12 cellular contexts compared by ENCODE assay signal in genomic region chr19:4301590-4302237, GRCh38. TPM values are rescaled to one million over a fixed set of nuclear protein-coding genes. Genes with fewer than 3 reads are reported as not detected.
DNase-seq lines count a peak whose midpoint lies in the region; ATAC-seq and TF ChIP-seq lines count a peak whose summit lies in the region.
"Had no signal": no experiment of that assay in that cellular context is flagged by ENCODE, and none has a peak within 500 bp of the region (broad histone marks: within the 10 kb centered on the region; RNA-seq: fewer than 3 reads in every experiment).

No MANE protein-coding gene starts in this region.

- H3K4me3 Mint-ChIP-seq in activated T-helper 1 cell treated with anti-CD3 and anti-CD28 coated beads, Interleukin-12 subunit alpha, Interleukin-12 subunit beta, Interleukin-2, Interleukin-4 antibody, amounts not matched to agents 30 ng/mL and 10 ng/mL and 1 ng/mL, durations not matched to agents 14 hours and 24 hours and 36 hours, result peak overlapping the region; percentile 84
- H3K4me3 Mint-ChIP-seq in naive thymus-derived CD4-positive, alpha-beta T cell, result peak overlapping the region; percentile 84 to 98 (median 92)

- peak; percentile 39 for ATAC-seq in naive thymus-derived CD4-positive, alpha-beta T cell

- no peaks in the 10 kb centered on the region for H3K9me3 ChIP-seq in BLaER1 treated with 17β-estradiol and CSF1 and Interleukin-3, amounts not matched to agents 10 nM and 100 nM (replicated peaks in 1 of 11)
- no peaks in the 10 kb centered on the region for H3K9me3 ChIP-seq in naive thymus-derived CD4-positive, alpha-beta T cell (ENCODE audit: control insufficient read depth in 2 of 3, low read length in 3 of 3)

- H3K4me1 ChIP-seq in BLaER1 treated with 17β-estradiol and CSF1 and Interleukin-3, amounts not matched to agents 10 nM and 100 nM, result peaks cover 11 to 59% (median 46%) of the 10 kb centered on the region in 10 experiments
- peaks cover 4 to 28% of the 10 kb centered on the region in 2 donors for H3K4me1 ChIP-seq in naive thymus-derived CD4-positive, alpha-beta T cell (ENCODE audit: control insufficient read depth in 2 of 2, insufficient read depth in 2 of 2, low read length in 2 of 2)

- H3K36me3 ChIP-seq in BLaER1 treated with 17β-estradiol and CSF1 and Interleukin-3, amounts not matched to agents 10 nM and 100 nM, result peaks cover 0 to 3% (median 0%) of the 10 kb centered on the region in 11 experiments; a peak in 2 of 22 replicates
- peaks cover 0 to 11% (median 0%) of the 10 kb centered on the region in 3 experiments for H3K36me3 ChIP-seq in naive thymus-derived CD4-positive, alpha-beta T cell (ENCODE audit: control insufficient read depth in 2 of 3, insufficient read depth in 3 of 3, low read length in 3 of 3)
- H3K36me3 ChIP-seq in brain microvascular endothelial cell (replicated peaks), result no peaks in the 10 kb centered on the region

- in situ Hi-C loops in brain microvascular endothelial cell (cut with HindIII; ENCODE audit: low pct_ligation_motif_present, low sequenced_read_pairs), result no loop called here

- H3K4me2 ChIP-seq in BLaER1 treated with 17β-estradiol and CSF1 and Interleukin-3, amounts not matched to agents 10 nM and 100 nM, result peak overlapping the region in 9 of 11 experiments; percentile 31 to 85 (median 74); a peak in 18 of 22 replicates

- peak overlapping the region in 5 of 11 experiments; percentile 2 to 47 (median 39); a peak in 8 of 22 replicates for H3K27ac ChIP-seq in BLaER1 treated with 17β-estradiol and CSF1 and Interleukin-3, amounts not matched to agents 10 nM and 100 nM
- H3K27ac ChIP-seq in naive thymus-derived CD4-positive, alpha-beta T cell (ENCODE audit: low read depth, low read length), result peak overlapping the region; percentile 73
- H3K27ac ChIP-seq in brain microvascular endothelial cell, result no peak overlapping the region

- no peaks in the 10 kb centered on the region for H3K27me3 ChIP-seq in BLaER1 treated with 17β-estradiol and CSF1 and Interleukin-3, amounts not matched to agents 10 nM and 100 nM
- no peaks in the 10 kb centered on the region for H3K27me3 ChIP-seq in naive thymus-derived CD4-positive, alpha-beta T cell (ENCODE audit: control insufficient read depth in 2 of 2, insufficient read depth in 2 of 2, low read length in 2 of 2)
- no peaks in the 10 kb centered on the region for H3K27me3 ChIP-seq in brain microvascular endothelial cell (replicated peaks)

- intact Hi-C loops in activated T-helper 1 cell treated with anti-CD3 and anti-CD28 coated beads, Interleukin-12 subunit alpha, Interleukin-12 subunit beta, Interleukin-2, Interleukin-4 antibody, amounts not matched to agents 30 ng/mL and 10 ng/mL and 1 ng/mL, durations not matched to agents 14 hours and 24 hours and 36 hours (cut with micrococcal nuclease), result loop anchor here (5.0 kb wide), 1 partner anchor 34 kb away; no protein-coding TSS in a partner anchor
- intact Hi-C loops in naive thymus-derived CD4-positive, alpha-beta T cell (cut with micrococcal nuclease), result loop anchor here (1.0 to 5.0 kb wide), 6 partner anchors 27 to 99 kb away; partner anchors contain the start of genes MPND (in 2 of the 2) and SH3GL1 (in 1 of the 2)

- H3K36me3 Mint-ChIP-seq in activated T-helper 1 cell treated with anti-CD3 and anti-CD28 coated beads, Interleukin-12 subunit alpha, Interleukin-12 subunit beta, Interleukin-2, Interleukin-4 antibody, amounts not matched to agents 30 ng/mL and 10 ng/mL and 1 ng/mL, durations not matched to agents 14 hours and 24 hours and 36 hours (ENCODE audit: low read depth), result peaks cover 2% of the 10 kb centered on the region
- H3K36me3 Mint-ChIP-seq in naive thymus-derived CD4-positive, alpha-beta T cell, result peaks cover 0 to 7% (median 0%) of the 10 kb centered on the region in 5 donors

- peaks cover 45% of the 10 kb centered on the region for H3K4me1 Mint-ChIP-seq in activated T-helper 1 cell treated with anti-CD3 and anti-CD28 coated beads, Interleukin-12 subunit alpha, Interleukin-12 subunit beta, Interleukin-2, Interleukin-4 antibody, amounts not matched to agents 30 ng/mL and 10 ng/mL and 1 ng/mL, durations not matched to agents 14 hours and 24 hours and 36 hours (ENCODE audit: low read depth)
- H3K4me1 Mint-ChIP-seq in naive thymus-derived CD4-positive, alpha-beta T cell, result peaks cover 13 to 70% (median 41%) of the 10 kb centered on the region in 7 donors

- peak overlapping the region; percentile 86 for H3K27ac Mint-ChIP-seq in activated T-helper 1 cell treated with anti-CD3 and anti-CD28 coated beads, Interleukin-12 subunit alpha, Interleukin-12 subunit beta, Interleukin-2, Interleukin-4 antibody, amounts not matched to agents 30 ng/mL and 10 ng/mL and 1 ng/mL, durations not matched to agents 14 hours and 24 hours and 36 hours
- H3K27ac Mint-ChIP-seq in naive thymus-derived CD4-positive, alpha-beta T cell, result peak overlapping the region; percentile 88 to 96 (median 93)

- H4K20me1 ChIP-seq in BLaER1 treated with 17β-estradiol and CSF1 and Interleukin-3, amounts not matched to agents 10 nM and 100 nM, result peaks cover 0 to 3% (median 0%) of the 10 kb centered on the region in 11 experiments; a peak in 2 of 22 replicates

- DNase-seq in ELF-1 (ENCODE audit: low read depth, low spot score) (peak; percentile 71), NCI-H2081 (lab: John Stamatoyannopoulos, UW) (no peak), brain microvascular endothelial cell (no peak)
- DNase-seq in activated T-helper 1 cell treated with anti-CD3 and anti-CD28 coated beads, Interleukin-12 subunit alpha, Interleukin-12 subunit beta, Interleukin-2, Interleukin-4 antibody, amounts not matched to agents 30 ng/mL and 10 ng/mL and 1 ng/mL, durations not matched to agents 14 hours and 24 hours and 36 hours (ENCODE audit: low spot score), result no peak
- peak in 5 of 9 donors; percentile 9 to 35 (median 20) for DNase-seq in naive thymus-derived CD4-positive, alpha-beta T cell
- DNase-seq in stimulated activated CD4-positive, alpha-beta T cell treated with anti-CD3 and anti-CD28 coated beads, Interleukin-2, amount 100 ng/mL, for 24 hours, result no peak
- DNase-seq: amygdala; NCI-H2029 treated with DMSO at 0.1 percent for 48 hours; stimulated activated CD4-positive, alpha-beta T cell treated with anti-CD3 and anti-CD28 coated beads, Interleukin-4, amount 100 ng/mL, for 4 hours had no signal

- POLR2A ChIA-PET in naive thymus-derived CD4-positive, alpha-beta T cell (lab: Charles Lee), result interaction anchor here (0.6 to 3.5 kb wide), 8 partner anchors 35 to 693 kb away, joined by 3 to 29 read pairs (median 4); partner anchors contain the start of genes CHAF1A, MPND and STAP2

- H3K4me3 ChIP-seq in BLaER1 treated with 17β-estradiol and CSF1 and Interleukin-3, amounts not matched to agents 10 nM and 100 nM, result peak overlapping the region in 2 of 10 experiments; percentile 13 to 41; a peak in 3 of 20 replicates
- peak overlapping the region; percentile 69 for H3K4me3 ChIP-seq in naive thymus-derived CD4-positive, alpha-beta T cell (ENCODE audit: low read length)
- no peak overlapping the region for H3K4me3 ChIP-seq in brain microvascular endothelial cell (ENCODE audit: low read depth, low read length)

- no peaks in the 10 kb centered on the region for H3K9me3 Mint-ChIP-seq in activated T-helper 1 cell treated with anti-CD3 and anti-CD28 coated beads, Interleukin-12 subunit alpha, Interleukin-12 subunit beta, Interleukin-2, Interleukin-4 antibody, amounts not matched to agents 30 ng/mL and 10 ng/mL and 1 ng/mL, durations not matched to agents 14 hours and 24 hours and 36 hours
- no peaks in the 10 kb centered on the region for H3K9me3 Mint-ChIP-seq in naive thymus-derived CD4-positive, alpha-beta T cell

- H3K27me3 Mint-ChIP-seq in activated T-helper 1 cell treated with anti-CD3 and anti-CD28 coated beads, Interleukin-12 subunit alpha, Interleukin-12 subunit beta, Interleukin-2, Interleukin-4 antibody, amounts not matched to agents 30 ng/mL and 10 ng/mL and 1 ng/mL, durations not matched to agents 14 hours and 24 hours and 36 hours (ENCODE audit: insufficient read depth), result no peaks in the 10 kb centered on the region
- no peaks in the 10 kb centered on the region for H3K27me3 Mint-ChIP-seq in naive thymus-derived CD4-positive, alpha-beta T cell

- CTCF ChIA-PET in naive thymus-derived CD4-positive, alpha-beta T cell (lab: Charles Lee), result interaction anchor here (0.9 to 2.2 kb wide), 3 partner anchors 20 to 50 kb away, joined by 3 to 11 read pairs (median 3); no protein-coding TSS in a partner anchor

- H3K9ac ChIP-seq in BLaER1 treated with 17β-estradiol and CSF1 and Interleukin-3, amounts not matched to agents 10 nM and 100 nM, result peak overlapping the region in 9 of 11 experiments; percentile 21 to 65 (median 36); a peak in 14 of 22 replicates

- TF ChIP-seq CTCF in brain microvascular endothelial cell (IDR thresholded peaks at IDR 0.05; ENCODE audit: low read depth, low read length, missing control alignments), result no peak

RNA-seq across cellular contexts. Expression of gene TMIGD2, which starts 0.5 kb away (rescaled TPM):
- 11.0 and 13.2 TPM in 2 replicates for total RNA-seq in activated T-helper 1 cell treated with anti-CD3 and anti-CD28 coated beads, Interleukin-12 subunit alpha, Interleukin-12 subunit beta, Interleukin-2, Interleukin-4 antibody, amounts not matched to agents 30 ng/mL and 10 ng/mL and 1 ng/mL, durations not matched to agents 14 hours and 24 hours and 36 hours
- 10 to 100 TPM; 22.3 to 50.5 (median 40.0) TPM for total RNA-seq in naive thymus-derived CD4-positive, alpha-beta T cell
- polyA plus RNA-seq in naive thymus-derived CD4-positive, alpha-beta T cell, result 100 to 1,000 TPM in 1 of 2 donors, 10 to 100 TPM in 1; 99.4 to 107 TPM
- total RNA-seq: dermis microvascular lymphatic vessel endothelial cell, pulmonary artery endothelial cell had no signal

RNA-seq across cellular contexts. Expression of gene FSD1, which starts 2.7 kb away (rescaled TPM):
- 39.1 and 46.5 TPM in 2 replicates for total RNA-seq in activated T-helper 1 cell treated with anti-CD3 and anti-CD28 coated beads, Interleukin-12 subunit alpha, Interleukin-12 subunit beta, Interleukin-2, Interleukin-4 antibody, amounts not matched to agents 30 ng/mL and 10 ng/mL and 1 ng/mL, durations not matched to agents 14 hours and 24 hours and 36 hours
- 10 to 100 TPM in 1 of 5 experiments, 1 to 10 TPM in 4; 1.8 to 18.9 (median 3.4) TPM for total RNA-seq in naive thymus-derived CD4-positive, alpha-beta T cell
- 1 to 10 TPM in 1 of 2 donors, under 1 TPM in 1; 0.95 to 2.0 TPM for polyA plus RNA-seq in naive thymus-derived CD4-positive, alpha-beta T cell

RNA-seq across cellular contexts. Expression of gene SHD, which starts 22.6 kb away (rescaled TPM):
- not detected in 2 replicates for total RNA-seq in activated T-helper 1 cell treated with anti-CD3 and anti-CD28 coated beads, Interleukin-12 subunit alpha, Interleukin-12 subunit beta, Interleukin-2, Interleukin-4 antibody, amounts not matched to agents 30 ng/mL and 10 ng/mL and 1 ng/mL, durations not matched to agents 14 hours and 24 hours and 36 hours
- total RNA-seq in naive thymus-derived CD4-positive, alpha-beta T cell, result 1 to 10 TPM in 1 of 5 experiments, not detected in 4; 2.3 TPM
- polyA plus RNA-seq in naive thymus-derived CD4-positive, alpha-beta T cell, result not detected
- total RNA-seq: dermis microvascular lymphatic vessel endothelial cell, pulmonary artery endothelial cell had no signal

RNA-seq across cellular contexts. Expression of gene STAP2, which starts 36.9 kb away (rescaled TPM):
- 12.9 and 15.0 TPM in 2 replicates for total RNA-seq in activated T-helper 1 cell treated with anti-CD3 and anti-CD28 coated beads, Interleukin-12 subunit alpha, Interleukin-12 subunit beta, Interleukin-2, Interleukin-4 antibody, amounts not matched to agents 30 ng/mL and 10 ng/mL and 1 ng/mL, durations not matched to agents 14 hours and 24 hours and 36 hours
- total RNA-seq in naive thymus-derived CD4-positive, alpha-beta T cell, result 10 to 100 TPM in 1 of 5 experiments, 1 to 10 TPM in 4; 2.6 to 11.8 (median 4.5) TPM
- 1 to 10 TPM; 2.4 to 4.9 TPM for polyA plus RNA-seq in naive thymus-derived CD4-positive, alpha-beta T cell

RNA-seq across cellular contexts. Expression of gene MPND, which starts 41.6 kb away (rescaled TPM):
- 15.7 and 19.3 TPM in 2 replicates for total RNA-seq in activated T-helper 1 cell treated with anti-CD3 and anti-CD28 coated beads, Interleukin-12 subunit alpha, Interleukin-12 subunit beta, Interleukin-2, Interleukin-4 antibody, amounts not matched to agents 30 ng/mL and 10 ng/mL and 1 ng/mL, durations not matched to agents 14 hours and 24 hours and 36 hours
- 10 to 100 TPM in 4 of 5 experiments, 1 to 10 TPM in 1; 9.5 to 24.4 (median 20.0) TPM for total RNA-seq in naive thymus-derived CD4-positive, alpha-beta T cell
- polyA plus RNA-seq in naive thymus-derived CD4-positive, alpha-beta T cell, result 1 to 10 TPM; 4.0 to 6.7 TPM

Comparison
In these comparisons a context has a peak if more than half of its experiments do, and no peak if none do; other contexts are left out.
1. DNase-seq: peak in ELF-1 (single experiment) and naive thymus-derived CD4-positive, alpha-beta T cell (5 of 9); none in activated T-helper 1 cell treated with anti-CD3 and anti-CD28 coated beads, Interleukin-12 subunit alpha, Interleukin-12 subunit beta, Interleukin-2, Interleukin-4 antibody, amounts not matched to agents 30 ng/mL and 10 ng/mL and 1 ng/mL, durations not matched to agents 14 hours and 24 hours and 36 hours (single experiment), NCI-H2081 (0 of 2), brain microvascular endothelial cell (single experiment) and stimulated activated CD4-positive, alpha-beta T cell treated with anti-CD3 and anti-CD28 coated beads, Interleukin-2, amount 100 ng/mL, for 24 hours (0 of 2).